9 cellular contexts compared by ENCODE assay signal in the genomic region with DNA sequence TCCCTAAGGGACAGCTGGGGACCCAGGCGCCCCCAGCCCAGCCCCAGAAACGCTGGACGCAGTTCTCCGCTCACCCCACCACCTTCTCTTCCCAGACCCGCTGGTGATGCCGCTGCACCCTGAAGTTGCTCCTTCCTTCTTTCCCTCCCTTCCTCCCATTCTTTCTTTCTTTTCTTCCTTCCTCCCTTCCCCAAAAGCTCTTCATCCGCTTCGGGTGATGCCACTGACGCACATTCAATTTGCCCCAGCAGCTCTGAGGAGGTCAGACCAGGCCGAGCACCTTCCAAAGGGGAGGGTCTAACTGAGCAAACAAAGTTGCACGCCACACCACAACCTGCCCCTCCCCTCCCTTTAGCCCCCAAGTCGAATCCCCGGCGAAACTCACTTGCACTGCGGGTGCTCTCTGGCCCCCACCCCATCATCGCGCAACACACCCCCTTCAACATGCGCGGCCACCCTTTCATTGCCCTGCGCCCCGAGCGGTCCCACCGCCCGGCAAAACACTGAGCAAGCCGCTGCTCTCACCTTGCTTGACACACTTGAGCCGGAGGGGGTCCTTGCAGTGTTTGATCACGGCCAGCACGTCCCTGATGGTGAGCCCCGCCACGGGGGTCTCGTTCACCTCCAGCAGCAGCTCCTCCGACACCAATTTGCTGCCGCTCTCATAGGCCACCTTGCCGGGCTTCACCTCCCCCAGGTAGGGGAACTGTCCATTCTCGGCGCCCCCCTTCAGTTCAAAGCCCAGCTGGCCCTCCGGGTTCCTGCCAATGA. TPM values are rescaled to one million over a fixed set of nuclear protein-coding genes. Genes with fewer than 3 reads are reported as not detected.
DNase-seq lines count a peak whose midpoint lies in the region; ATAC-seq, FAIRE-seq and TF ChIP-seq lines count a peak whose summit lies in the region.
"Had no signal": no experiment of that assay in that cellular context is flagged by ENCODE, and none has a peak within 500 bp of the region (broad histone marks: within the 10 kb centered on the region; RNA-seq: fewer than 3 reads in every experiment).

No MANE protein-coding gene starts in this region.

- H3K27me3 ChIP-seq in PC-9 (ENCODE audit: insufficient read depth, low read depth): peaks cover 16% of the 10 kb centered on the region; the same call in 1 of the 2 replicates
- no peaks in the 10 kb centered on the region for H3K27me3 ChIP-seq in fibroblast of lung (ENCODE audit: control insufficient read depth, insufficient read depth, low read length)
- H3K27me3 ChIP-seq in muscle layer of duodenum (ENCODE audit: low read depth, low read length): no peaks in the 10 kb centered on the region

- DNase-seq in DMS53 (lab: John Stamatoyannopoulos, UW) (peak; percentile 67), PC-9 (peak in 1 of 2 experiments; percentile 3), fibroblast of lung (ENCODE audit: low read depth in 2 of 2) (peak; percentile 14 to 42), KG1 (lab: John Stamatoyannopoulos, UW) (no peak), SKM-1 treated with dmso at 0.1 percent for 144 hours (lab: John Stamatoyannopoulos, UW; ENCODE audit: unreplicated experiment) (no peak), GM19239 (ENCODE audit: insufficient read length, low spot score) (no peak)

- no peaks in the 10 kb centered on the region for H3F3A ChIP-seq in PC-9 (ENCODE audit: insufficient read depth, low read depth)

- peaks cover 5% of the 10 kb centered on the region; the same call in 1 of the 2 replicates for H3K4me1 ChIP-seq in PC-9 (replicated peaks; ENCODE audit: insufficient read depth)
- peaks cover 3% of the 10 kb centered on the region for H3K4me1 ChIP-seq in fibroblast of lung (ENCODE audit: control insufficient read depth, extremely low read depth, insufficient read depth, low read length)
- H3K4me1 ChIP-seq in muscle layer of duodenum (ENCODE audit: control insufficient read depth in 1 of 2, insufficient read depth in 2 of 2, low read length in 2 of 2): peaks cover 11 to 19% of the 10 kb centered on the region in 2 donors

- POLR2A ChIA-PET in PC-9 (lab: Charles Lee; ENCODE audit: unreplicated experiment): interaction anchor here (0.5 to 1.0 kb wide), 2 partner anchors 139 to 682 kb away, joined by 3 to 4 read pairs; no protein-coding TSS in a partner anchor

- H3K36me3 ChIP-seq in PC-9 (ENCODE audit: low read depth) (no peaks in the 10 kb centered on the region), fibroblast of lung (ENCODE audit: control insufficient read depth, insufficient read depth, low read length) (no peaks in the 10 kb centered on the region), muscle layer of duodenum (ENCODE audit: control insufficient read depth in 1 of 2, insufficient read depth in 2 of 2, low read length in 2 of 2) (no peaks in the 10 kb centered on the region)

- CTCF ChIA-PET in PC-9 (lab: Charles Lee): interaction anchor here (0.8 kb wide), 1 partner anchor 155 kb away, joined by 4 read pairs; no protein-coding TSS in a partner anchor

- no peak for TF ChIP-seq CTCF in PC-9 (conservative IDR thresholded peaks at IDR 0.05)
- TF ChIP-seq CTCF in fibroblast of lung (conservative IDR thresholded peaks at IDR 0.05 in 1 of 2, IDR thresholded peaks at IDR 0.05 in 1 of 2; ENCODE audit: low read depth in 1 of 2, low read length in 2 of 2): no peak

- H2AFZ ChIP-seq in PC-9: peak overlapping the region; percentile 93
- H2AFZ ChIP-seq in fibroblast of lung (ENCODE audit: low read length): peak overlapping the region; percentile 90

- no peaks in the 10 kb centered on the region; the same call in 1 of the 2 replicates for H3K9me2 ChIP-seq in PC-9 (ENCODE audit: insufficient read depth)

- FAIRE-seq in GM19239 (lab: Jason Lieb, UNC): no peak

- ATAC-seq in GM21529 (IDR thresholded peaks at IDR 0.05; ENCODE audit: unreplicated experiment): no peak
- ATAC-seq: HCT116 had no signal

- H4K20me1 ChIP-seq in PC-9 (ENCODE audit: insufficient read depth) (no peaks in the 10 kb centered on the region), fibroblast of lung (ENCODE audit: control insufficient read depth, extremely low read depth, insufficient read depth, low read length) (no peaks in the 10 kb centered on the region)

- H3K4me2 ChIP-seq in PC-9 (peak overlapping the region; percentile 88), fibroblast of lung (ENCODE audit: extremely low read depth, insufficient read depth, low read length) (peak overlapping the region; percentile 73)

- H3K79me2 ChIP-seq in PC-9 (ENCODE audit: low read depth): no peaks in the 10 kb centered on the region
- H3K79me2 ChIP-seq in fibroblast of lung (ENCODE audit: control insufficient read depth, insufficient read depth, low read length): peaks cover 78% of the 10 kb centered on the region

- BruUV-seq in PC-9 (replicated peaks; lab: Mats Ljungman, UMichigan): no TSS peak

- H3K9ac ChIP-seq in fibroblast of lung (ENCODE audit: insufficient read depth, low read length): peak overlapping the region; percentile 93

- H3K9me3 ChIP-seq in PC-9 (ENCODE audit: insufficient read depth, low read depth) (no peaks in the 10 kb centered on the region), fibroblast of lung (ENCODE audit: control insufficient read depth, insufficient read depth, low read depth, low read length) (no peaks in the 10 kb centered on the region), muscle layer of duodenum (ENCODE audit: control insufficient read depth in 1 of 2, low read length in 2 of 2) (no peaks in the 10 kb centered on the region)

- intact Hi-C loops in PC-9 (cut with micrococcal nuclease; ENCODE audit: unreplicated experiment): no loop called here

- H3K27ac ChIP-seq in PC-9 (no peak overlapping the region), fibroblast of lung (ENCODE audit: insufficient read depth, low read length) (peak overlapping the region; percentile 98), muscle layer of duodenum (ENCODE audit: low read length) (peak overlapping the region; percentile 89)

- H3K4me3 ChIP-seq in PC-9 (peak overlapping the region; percentile 67), fibroblast of lung (replicated peaks in 1 of 4; ENCODE audit: control extremely low read depth in 1 of 4, insufficient read depth in 1 of 4, low read depth in 3 of 4, low read length in 4 of 4) (peak overlapping the region; percentile 86 to 93 (median 88)), muscle layer of duodenum (ENCODE audit: low read depth in 1 of 2, low read length in 2 of 2) (peak overlapping the region; percentile 70 to 79)

RNA-seq across cellular contexts. Expression of a gene that starts 0.8 kb away (rescaled TPM):
- 0.92 and 1.6 TPM in 2 replicates for total RNA-seq in PC-9 (2021)
- total RNA-seq in fibroblast of lung: 9.2 and 17.0 TPM in 2 replicates
- polyA plus RNA-seq in fibroblast of lung: 1.6 and 1.8 TPM in 2 replicates
- polyA plus RNA-seq in fibroblast of lung (2012): 3.9 and 5.0 TPM in 2 replicates
- polyA minus RNA-seq in fibroblast of lung (ENCODE audit: low replicate concordance): 8.2 and 9.5 TPM in 2 replicates

Comparison
In these comparisons a context has a peak if more than half of its experiments do, and no peak if none do; other contexts are left out.
1. DNase-seq: peak in DMS53 (single experiment) and fibroblast of lung (2 of 2); none in KG1 (single experiment), SKM-1 treated with dmso at 0.1 percent for 144 hours (single experiment) and GM19239 (single experiment).
2. Peak in every context shown above with its lines, with median percentiles within 50 percentile points of each other: H3K4me3 ChIP-seq.